Comparison of ENCODE assay signal across 8 cellular contexts in the genomic region with DNA sequence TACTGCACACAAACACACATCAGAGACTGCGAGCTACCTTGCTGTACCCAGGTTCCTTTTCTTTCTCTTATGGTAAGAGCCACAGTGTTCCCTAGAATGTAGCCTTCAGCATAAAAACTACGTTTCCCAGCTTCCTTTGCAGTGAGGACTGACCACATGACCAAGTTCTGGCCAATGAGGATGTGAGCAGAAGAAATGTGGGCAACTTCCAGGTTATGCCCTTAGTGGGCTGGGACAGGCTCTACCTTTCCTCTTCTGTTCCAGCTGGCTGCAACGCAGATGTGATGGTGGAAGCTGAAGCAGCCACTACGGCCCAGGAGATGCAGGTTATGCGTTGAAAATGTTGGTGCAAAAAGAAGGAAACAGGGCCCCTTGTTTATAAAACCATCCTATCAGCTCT. TPM values are rescaled to one million over a fixed set of nuclear protein-coding genes. Genes with fewer than 3 reads are reported as not detected.
DNase-seq lines count a peak whose midpoint lies in the region; ATAC-seq, FAIRE-seq and TF ChIP-seq lines count a peak whose summit lies in the region.

No MANE protein-coding gene starts in this region.

- peaks cover 39% of the 10 kb centered on the region for H4K20me1 ChIP-seq in DND-41 (ENCODE audit: insufficient read depth, low read length)

- H3K79me2 ChIP-seq in DND-41 (ENCODE audit: insufficient read depth, low read length) = no peaks in the 10 kb centered on the region

- H3K36me3 ChIP-seq in DND-41 (ENCODE audit: insufficient read depth, low read length) (peaks cover 71% of the 10 kb centered on the region), bronchial epithelial cell (ENCODE audit: control insufficient read depth, insufficient read depth, low read length) (peaks cover 32% of the 10 kb centered on the region), vagina (peaks cover 0 to 60% of the 10 kb centered on the region in 2 donors)

- DNase-seq in 8988T = peak; percentile 60
- DNase-seq in DND-41 = peak; percentile 37
- peak; percentile 5 for DNase-seq in NCI-H2171 (lab: John Stamatoyannopoulos, UW)
- peak; percentile 44 for DNase-seq in bronchial epithelial cell (ENCODE audit: low read depth)
- peak; percentile 29 for DNase-seq in renal cortical epithelial cell (ENCODE audit: low read depth)
- no peak for DNase-seq in vagina (ENCODE audit: extremely low spot score in 2 of 2)

- H2AFZ ChIP-seq in DND-41 (ENCODE audit: low read depth, low read length) = no peak overlapping the region

- H3K4me3 ChIP-seq in DND-41 (ENCODE audit: low read depth in 1 of 2, low read length in 2 of 2) = no peak overlapping the region
- H3K4me3 ChIP-seq in bronchial epithelial cell (ENCODE audit: low read depth, low read length) = no peak overlapping the region
- H3K4me3 ChIP-seq in vagina = no peak overlapping the region

- no peaks in the 10 kb centered on the region for H3K9me3 ChIP-seq in DND-41 (ENCODE audit: insufficient read depth, low read length, severe bottlenecking)
- no peaks in the 10 kb centered on the region for H3K9me3 ChIP-seq in vagina

- H3K4me1 ChIP-seq in DND-41 (ENCODE audit: insufficient read depth, low read length) (no peaks in the 10 kb centered on the region), vagina (no peaks in the 10 kb centered on the region)

- no peak overlapping the region for H3K4me2 ChIP-seq in DND-41 (ENCODE audit: insufficient read depth, low read length)

- peak; percentile 80 for ATAC-seq in DND-41 (ENCODE audit: insufficient read depth, low read depth)
- ATAC-seq in HG03457 (IDR thresholded peaks at IDR 0.05; ENCODE audit: unreplicated experiment) = no peak
- ATAC-seq in HG03354 (IDR thresholded peaks at IDR 0.05; ENCODE audit: poor library complexity, severe bottlenecking, unreplicated experiment) = no peak

- no peak for TF ChIP-seq CTCF in DND-41 (IDR thresholded peaks at IDR 0.05; ENCODE audit: borderline replicate concordance, extremely low read depth, low read length, poor library complexity, severe bottlenecking)
- no peak for TF ChIP-seq CTCF in bronchial epithelial cell (IDR thresholded peaks at IDR 0.05; ENCODE audit: insufficient read depth, low read length, severe bottlenecking)
- TF ChIP-seq CTCF in vagina (IDR thresholded peaks at IDR 0.05) = no peak

- H3K27ac ChIP-seq in DND-41 (ENCODE audit: low read length) (no peak overlapping the region), vagina (no peak overlapping the region)

- peak; percentile 93 for FAIRE-seq in bronchial epithelial cell (lab: Jason Lieb, UNC)

- intact Hi-C loops in vagina (cut with DNase I) = no loop called here

- H3K27me3 ChIP-seq in DND-41 (ENCODE audit: insufficient read depth, low read length, poor library complexity) = no peaks in the 10 kb centered on the region
- no peaks in the 10 kb centered on the region for H3K27me3 ChIP-seq in bronchial epithelial cell (ENCODE audit: control insufficient read depth, insufficient read depth, low read length)
- H3K27me3 ChIP-seq in vagina = no peaks in the 10 kb centered on the region

- no peak overlapping the region for H3K9ac ChIP-seq in DND-41 (ENCODE audit: low read depth, low read length)

- TF ChIP-seq POLR2A in vagina (IDR thresholded peaks at IDR 0.05) = no peak

RNA-seq across cellular contexts. Expression of a gene that starts 27.5 kb away (rescaled TPM):
- total RNA-seq in bronchial epithelial cell (14.5 and 17.7 TPM in 2 replicates), renal cortical epithelial cell (19.8 and 32.9 TPM in 2 replicates), vagina (34.9 TPM)

RNA-seq across cellular contexts. Expression of a gene that starts 28.1 kb away (rescaled TPM):
- total RNA-seq in bronchial epithelial cell (9.9 and 13.7 TPM in 2 replicates), renal cortical epithelial cell (9.0 and 16.1 TPM in 2 replicates), vagina (11.5 TPM)

RNA-seq across cellular contexts. Expression of a gene that starts 36.7 kb away (rescaled TPM):
- total RNA-seq in bronchial epithelial cell (not detected in 2 replicates), renal cortical epithelial cell (not detected in 2 replicates), vagina (4.4 TPM)

Comparison
In these comparisons a context has a peak if more than half of its experiments do, and no peak if none do; other contexts are left out.
1. DNase-seq: peak in 8988T (single experiment), DND-41 (single experiment), NCI-H2171 (single experiment), bronchial epithelial cell (single experiment) and renal cortical epithelial cell (single experiment); none in vagina (0 of 2).